In the genomic region with DNA sequence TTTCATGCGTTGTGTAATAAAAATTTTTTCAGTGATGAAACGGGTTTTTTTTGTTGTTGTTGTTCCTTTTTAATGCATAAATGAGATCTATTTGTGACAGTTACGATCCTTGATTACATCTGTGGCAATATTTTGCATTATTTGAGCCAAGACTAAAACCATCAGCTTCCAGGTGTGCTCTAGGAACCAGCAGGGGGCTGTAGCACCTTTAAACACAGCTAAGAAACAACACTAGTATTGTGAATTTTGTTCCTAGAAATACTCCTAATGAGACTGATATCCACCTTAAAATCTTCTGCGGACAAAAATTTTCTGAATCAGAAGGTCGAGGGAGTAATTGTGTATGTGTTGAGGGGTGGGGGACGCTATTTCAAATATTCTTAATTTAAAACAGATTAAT, we compare ENCODE assay signal across 15 cellular contexts. TPM values are rescaled to one million over a fixed set of nuclear protein-coding genes. Genes with fewer than 3 reads are reported as not detected.
DNase-seq lines count a peak whose midpoint lies in the region; ATAC-seq and TF ChIP-seq lines count a peak whose summit lies in the region.
"Had no signal": no experiment of that assay in that cellular context is flagged by ENCODE, and none has a peak within 500 bp of the region (broad histone marks: within the 10 kb centered on the region; RNA-seq: fewer than 3 reads in every experiment).

No MANE protein-coding gene starts in this region.

- DNase-seq in DMS53 (lab: John Stamatoyannopoulos, UW) (peak; percentile 52), DMS53 treated with DMSO at 0.1 percent for 48 hours (lab: John Stamatoyannopoulos, UW; ENCODE audit: unreplicated experiment) (no peak), M059J (ENCODE audit: low read depth) (peak; percentile 14), choroid plexus epithelial cell (ENCODE audit: low read depth) (peak; percentile 18), adrenal gland (no peak), putamen (ENCODE audit: low spot score) (no peak)
- DNase-seq: 8988T; activated naive CD8-positive, alpha-beta T cell treated with anti-CD3 and anti-CD28 coated beads for 36 hours; H7; naive thymus-derived CD4-positive, alpha-beta T cell; tibial artery had no signal

- ATAC-seq in GM19328 (IDR thresholded peaks at IDR 0.05; ENCODE audit: unreplicated experiment): no peak
- ATAC-seq: activated CD4-positive, CD25-positive, alpha-beta regulatory T cell treated with anti-CD3 and anti-CD28 coated beads, Interleukin-2, amount 50 U/mL, for 24 hours; gastroesophageal sphincter; naive thymus-derived CD4-positive, alpha-beta T cell had no signal

- intact Hi-C loops in adrenal gland (cut with DNase I): no loop called here

- H3K4me3 ChIP-seq in choroid plexus epithelial cell (ENCODE audit: low read depth, low read length) (no peak overlapping the region), neural cell (ENCODE audit: low read length) (no peak overlapping the region), adrenal gland (no peak overlapping the region)
- H3K4me3 ChIP-seq: gastroesophageal sphincter, tibial artery had no signal

- TF ChIP-seq CTCF in choroid plexus epithelial cell (conservative IDR thresholded peaks at IDR 0.05; ENCODE audit: low read depth, low read length): peak; percentile 46
- peak; percentile 66 for TF ChIP-seq CTCF in neural cell (IDR thresholded peaks at IDR 0.05; ENCODE audit: poor library complexity, severe bottlenecking)
- no peak for TF ChIP-seq CTCF in adrenal gland (IDR thresholded peaks at IDR 0.05)

- peak; percentile 65 for TF ChIP-seq RAD21 in neural cell (conservative IDR thresholded peaks at IDR 0.05)

- no peaks in the 10 kb centered on the region for H3F3A ChIP-seq in neural cell (ENCODE audit: insufficient read depth, low read length, poor library complexity, severe bottlenecking)

- H3K9me3 ChIP-seq in neural cell (ENCODE audit: low read length): no peaks in the 10 kb centered on the region
- H3K9me3 ChIP-seq in adrenal gland (replicated peaks in 1 of 3): no peaks in the 10 kb centered on the region
- H3K9me3 ChIP-seq: gastroesophageal sphincter, tibial artery had no signal

- H3K27ac ChIP-seq in neural cell (ENCODE audit: low read length): no peak overlapping the region
- no peak overlapping the region for H3K27ac ChIP-seq in adrenal gland
- H3K27ac ChIP-seq: gastroesophageal sphincter, tibial artery had no signal

- H3K27me3 ChIP-seq in neural cell (ENCODE audit: insufficient read depth, low read depth, low read length) (no peaks in the 10 kb centered on the region), adrenal gland (no peaks in the 10 kb centered on the region)
- H3K27me3 ChIP-seq: gastroesophageal sphincter, tibial artery had no signal

- H3K4me2 ChIP-seq in neural cell (ENCODE audit: low read length): no peak overlapping the region

- no peaks in the 10 kb centered on the region for H3K4me1 ChIP-seq in adrenal gland (replicated peaks in 1 of 2)
- H3K4me1 ChIP-seq: gastroesophageal sphincter, tibial artery had no signal

- H3K36me3 ChIP-seq in neural cell (ENCODE audit: insufficient read depth, low read length) (peaks cover 4% of the 10 kb centered on the region), adrenal gland (replicated peaks in 1 of 2) (peaks cover 0 to 72% of the 10 kb centered on the region in 2 donors)

- no peaks in the 10 kb centered on the region for H3K79me2 ChIP-seq in neural cell (replicated peaks; ENCODE audit: insufficient read depth, low read length)

- no peaks in the 10 kb centered on the region for H3K9me2 ChIP-seq in neural cell (ENCODE audit: insufficient read depth, low read length)

- no peak for TF ChIP-seq EP300 in neural cell (conservative IDR thresholded peaks at IDR 0.05; ENCODE audit: poor library complexity, severe bottlenecking)

- no peak for TF ChIP-seq POLR2A in adrenal gland (IDR thresholded peaks at IDR 0.05)

- no peak overlapping the region for H2AFZ ChIP-seq in neural cell (ENCODE audit: low read depth, low read length)

- H4K20me1 ChIP-seq in neural cell (ENCODE audit: insufficient read depth): no peaks in the 10 kb centered on the region

- WGBS in adrenal gland, 4 donors: 85 to 86% (median 86%) methylated on average over 6 of the region's 6 CpGs

- no peak overlapping the region for H3K9ac ChIP-seq in neural cell (ENCODE audit: low read length)

TF ChIP-seq in neural cell, 6 proteins besides CTCF, POLR2A, EP300 and RAD21:
- TF ChIP-seq EZH2 (IDR thresholded peaks at IDR 0.05; ENCODE audit: borderline replicate concordance, insufficient read depth, low read length, poor library complexity, severe bottlenecking) (no peak), SMC3 (conservative IDR thresholded peaks at IDR 0.05; ENCODE audit: poor library complexity) (peak; percentile 74)

RNA-seq across cellular contexts. Expression of gene FGFBP3, which starts 52.6 kb away (rescaled TPM):
- total RNA-seq in M059J (2014; rRNA removed; shearing (Covaris generic)): 0.05 and 0.94 TPM in 2 replicates
- polyA plus RNA-seq in neural cell: 35.9 and 39.5 TPM in 2 replicates
- polyA minus RNA-seq in neural cell: 17.3 and 20.1 TPM in 2 replicates
- total RNA-seq in adrenal gland: 1 to 10 TPM in 4 of 8 donors, under 1 TPM in 4; 0.24 to 2.4 (median 1.1) TPM
- polyA plus RNA-seq in adrenal gland: 1 to 10 TPM; 2.3 to 4.1 (median 3.5) TPM

RNA-seq across cellular contexts. Expression of gene TNKS2, which starts 58.4 kb away (rescaled TPM):
- 17.3 and 30.0 TPM in 2 replicates for total RNA-seq in M059J (2014; rRNA removed; shearing (Covaris generic))
- 28.0 and 30.4 TPM in 2 replicates for polyA plus RNA-seq in neural cell
- polyA minus RNA-seq in neural cell: 106 and 119 TPM in 2 replicates
- 10 to 100 TPM; 30.0 to 53.3 (median 37.9) TPM for total RNA-seq in adrenal gland
- 10 to 100 TPM in 1 of 3 donors, 1 to 10 TPM in 2; 7.9 to 32.9 (median 8.2) TPM for polyA plus RNA-seq in adrenal gland

Comparison
In these comparisons a context has a peak if more than half of its experiments do, and no peak if none do; other contexts are left out.
1. DNase-seq: peak in DMS53 (single experiment), M059J (single experiment) and choroid plexus epithelial cell (single experiment); none in DMS53 treated with DMSO at 0.1 percent for 48 hours (single experiment), adrenal gland (0 of 7) and putamen (single experiment).
2. CTCF ChIP-seq: peak in choroid plexus epithelial cell (single experiment) and neural cell (single experiment); none in adrenal gland (0 of 6).